Comparison of ENCODE assay signal across 14 cellular contexts in genomic region chr5:151140686-151141459, GRCh38. TPM values are rescaled to one million over a fixed set of nuclear protein-coding genes. Genes with fewer than 3 reads are reported as not detected.
A peak's percentile ranks its signal among the peaks of the same experiment; 100 is the strongest.
DNase-seq lines count a peak whose midpoint lies in the region; ATAC-seq lines count a peak whose summit lies in the region.
"Had no signal": no experiment of that assay in that cellular context is flagged by ENCODE, and none has a peak within 500 bp of the region (broad histone marks: within the 10 kb centered on the region; RNA-seq: fewer than 3 reads in every experiment).

No MANE protein-coding gene starts in this region.

- ATAC-seq in activated CD4-positive, alpha-beta T cell treated with anti-CD3 and anti-CD28 coated beads for 36 hours, result no peak
- no peak for ATAC-seq in right cardiac atrium
- ATAC-seq in stimulated activated naive B cell treated with anti-CD40 and anti-IgM and Interleukin-4, amounts not matched to agents 10 μg/mL and 1 μg/mL and 100 μg/mL, for 72 hours (replicated peaks), result no peak
- ATAC-seq: A549 had no signal

- intact Hi-C loops in activated CD4-positive, alpha-beta T cell treated with anti-CD3 and anti-CD28 coated beads for 36 hours (cut with DNase I, micrococcal nuclease), result no loop called here
- intact Hi-C loops in activated T-helper 1 cell treated with anti-CD3 and anti-CD28 coated beads, Interleukin-12 subunit alpha, Interleukin-12 subunit beta, Interleukin-2, Interleukin-4 antibody, amounts not matched to agents 30 ng/mL and 10 ng/mL and 1 ng/mL, durations not matched to agents 14 hours and 24 hours and 36 hours (cut with micrococcal nuclease), result loop anchor here (1.0 to 2.0 kb wide), 4 partner anchors 9 to 24 kb away; partner anchors contain the start of gene ANXA6
- intact Hi-C loops in right cardiac atrium (cut with DNase I), result no loop called here

- no peaks in the 10 kb centered on the region for H3K9me3 ChIP-seq in right cardiac atrium (ENCODE audit: control insufficient read depth, low read length)
- H3K9me3 ChIP-seq: A549, HAP-1 had no signal

- H3K27ac ChIP-seq in right cardiac atrium (ENCODE audit: low read length), result peak overlapping the region; percentile 85
- H3K27ac ChIP-seq: A549 had no signal

- no peaks in the 10 kb centered on the region for H3K9me3 Mint-ChIP-seq in activated CD4-positive, alpha-beta T cell treated with anti-CD3 and anti-CD28 coated beads for 36 hours (ENCODE audit: low read depth)
- H3K9me3 Mint-ChIP-seq in activated T-helper 1 cell treated with anti-CD3 and anti-CD28 coated beads, Interleukin-12 subunit alpha, Interleukin-12 subunit beta, Interleukin-2, Interleukin-4 antibody, amounts not matched to agents 30 ng/mL and 10 ng/mL and 1 ng/mL, durations not matched to agents 14 hours and 24 hours and 36 hours, result no peaks in the 10 kb centered on the region
- H3K9me3 Mint-ChIP-seq in stimulated activated naive B cell treated with anti-CD40 and anti-IgM and Interleukin-4, amounts not matched to agents 10 μg/mL and 1 μg/mL and 100 μg/mL, for 72 hours, result no peaks in the 10 kb centered on the region

- peak overlapping the region; percentile 64 for H3K4me3 Mint-ChIP-seq in activated CD4-positive, alpha-beta T cell treated with anti-CD3 and anti-CD28 coated beads for 36 hours
- H3K4me3 Mint-ChIP-seq in activated T-helper 1 cell treated with anti-CD3 and anti-CD28 coated beads, Interleukin-12 subunit alpha, Interleukin-12 subunit beta, Interleukin-2, Interleukin-4 antibody, amounts not matched to agents 30 ng/mL and 10 ng/mL and 1 ng/mL, durations not matched to agents 14 hours and 24 hours and 36 hours, result peak overlapping the region; percentile 80
- peak overlapping the region; percentile 84 to 89 for H3K4me3 Mint-ChIP-seq in stimulated activated naive B cell treated with anti-CD40 and anti-IgM and Interleukin-4, amounts not matched to agents 10 μg/mL and 1 μg/mL and 100 μg/mL, for 72 hours

- WGBS in right cardiac atrium, result 67% methylated on average over 7 of the region's 7 CpGs

- no peak for DNase-seq in activated CD4-positive, alpha-beta T cell treated with anti-CD3 and anti-CD28 coated beads for 36 hours
- no peak for DNase-seq in activated CD4-positive, alpha-beta T cell treated with anti-CD3 and anti-CD28 coated beads, Interleukin-2, amount 50 U/mL, for 4 hours
- no peak for DNase-seq in activated T-helper 1 cell treated with anti-CD3 and anti-CD28 coated beads, Interleukin-12 subunit alpha, Interleukin-12 subunit beta, Interleukin-2, Interleukin-4 antibody, amounts not matched to agents 30 ng/mL and 10 ng/mL and 1 ng/mL, durations not matched to agents 14 hours and 24 hours and 36 hours (ENCODE audit: low spot score)
- DNase-seq in right cardiac atrium (no peak), DMS 273 (lab: John Stamatoyannopoulos, UW; ENCODE audit: unreplicated experiment) (no peak), NCI-H1105 treated with DMSO at 0.1 percent for 48 hours (lab: John Stamatoyannopoulos, UW) (no peak)
- no peak for DNase-seq in stimulated activated naive B cell treated with anti-CD40 and anti-IgM and Interleukin-4, amounts not matched to agents 10 μg/mL and 1 μg/mL and 100 μg/mL, for 72 hours
- DNase-seq in activated CD4-positive, CD25-positive, alpha-beta regulatory T cell (lab: John Stamatoyannopoulos, UW), result no peak
- DNase-seq: cortex of kidney, NCI-H526 treated with DMSO at 0.1 percent for 48 hours, SW 1271 had no signal

- peak overlapping the region; percentile 82 for H3K27ac Mint-ChIP-seq in activated CD4-positive, alpha-beta T cell treated with anti-CD3 and anti-CD28 coated beads for 36 hours
- H3K27ac Mint-ChIP-seq in activated T-helper 1 cell treated with anti-CD3 and anti-CD28 coated beads, Interleukin-12 subunit alpha, Interleukin-12 subunit beta, Interleukin-2, Interleukin-4 antibody, amounts not matched to agents 30 ng/mL and 10 ng/mL and 1 ng/mL, durations not matched to agents 14 hours and 24 hours and 36 hours, result peak overlapping the region; percentile 73
- peak overlapping the region; percentile 83 for H3K27ac Mint-ChIP-seq in stimulated activated naive B cell treated with anti-CD40 and anti-IgM and Interleukin-4, amounts not matched to agents 10 μg/mL and 1 μg/mL and 100 μg/mL, for 72 hours

- H3K27me3 ChIP-seq in right cardiac atrium (ENCODE audit: control insufficient read depth, insufficient read depth), result no peaks in the 10 kb centered on the region

- H3K4me3 ChIP-seq in right cardiac atrium (ENCODE audit: low read length), result no peak overlapping the region
- H3K4me3 ChIP-seq: A549, HAP-1, lung had no signal

- no peaks in the 10 kb centered on the region for H3K27me3 Mint-ChIP-seq in activated CD4-positive, alpha-beta T cell treated with anti-CD3 and anti-CD28 coated beads for 36 hours
- no peaks in the 10 kb centered on the region for H3K27me3 Mint-ChIP-seq in activated T-helper 1 cell treated with anti-CD3 and anti-CD28 coated beads, Interleukin-12 subunit alpha, Interleukin-12 subunit beta, Interleukin-2, Interleukin-4 antibody, amounts not matched to agents 30 ng/mL and 10 ng/mL and 1 ng/mL, durations not matched to agents 14 hours and 24 hours and 36 hours (ENCODE audit: insufficient read depth)
- H3K27me3 Mint-ChIP-seq in stimulated activated naive B cell treated with anti-CD40 and anti-IgM and Interleukin-4, amounts not matched to agents 10 μg/mL and 1 μg/mL and 100 μg/mL, for 72 hours, result no peaks in the 10 kb centered on the region

- peaks cover 63% of the 10 kb centered on the region for H3K36me3 Mint-ChIP-seq in activated CD4-positive, alpha-beta T cell treated with anti-CD3 and anti-CD28 coated beads for 36 hours (ENCODE audit: low read depth)
- H3K36me3 Mint-ChIP-seq in activated T-helper 1 cell treated with anti-CD3 and anti-CD28 coated beads, Interleukin-12 subunit alpha, Interleukin-12 subunit beta, Interleukin-2, Interleukin-4 antibody, amounts not matched to agents 30 ng/mL and 10 ng/mL and 1 ng/mL, durations not matched to agents 14 hours and 24 hours and 36 hours (ENCODE audit: low read depth), result peaks cover 67% of the 10 kb centered on the region
- peaks cover 60 to 82% of the 10 kb centered on the region in 2 donors for H3K36me3 Mint-ChIP-seq in stimulated activated naive B cell treated with anti-CD40 and anti-IgM and Interleukin-4, amounts not matched to agents 10 μg/mL and 1 μg/mL and 100 μg/mL, for 72 hours

- H3K4me1 ChIP-seq in right cardiac atrium (ENCODE audit: control insufficient read depth, insufficient read depth, low read length), result peaks cover 12% of the 10 kb centered on the region
- H3K4me1 ChIP-seq: A549, HAP-1 had no signal

- CTCF ChIA-PET in activated CD4-positive, alpha-beta T cell treated with anti-CD3 and anti-CD28 coated beads for 36 hours (lab: Charles Lee), result interaction anchor here (0.8 to 19.2 kb wide), 11 partner anchors 10 to 377 kb away, joined by 3 to 216 read pairs (median 6); partner anchors contain the start of genes ANXA6 and TNIP1

- POLR2A ChIA-PET in activated CD4-positive, alpha-beta T cell treated with anti-CD3 and anti-CD28 coated beads for 36 hours (lab: Charles Lee), result interaction anchor here (0.6 to 2.2 kb wide), 6 partner anchors 10 to 93 kb away, joined by 3 to 14 read pairs (median 4); no protein-coding TSS in a partner anchor

- H3K4me1 Mint-ChIP-seq in activated CD4-positive, alpha-beta T cell treated with anti-CD3 and anti-CD28 coated beads for 36 hours, result peaks cover 78% of the 10 kb centered on the region
- peaks cover 86% of the 10 kb centered on the region for H3K4me1 Mint-ChIP-seq in activated T-helper 1 cell treated with anti-CD3 and anti-CD28 coated beads, Interleukin-12 subunit alpha, Interleukin-12 subunit beta, Interleukin-2, Interleukin-4 antibody, amounts not matched to agents 30 ng/mL and 10 ng/mL and 1 ng/mL, durations not matched to agents 14 hours and 24 hours and 36 hours (ENCODE audit: low read depth)
- H3K4me1 Mint-ChIP-seq in stimulated activated naive B cell treated with anti-CD40 and anti-IgM and Interleukin-4, amounts not matched to agents 10 μg/mL and 1 μg/mL and 100 μg/mL, for 72 hours, result peaks cover 77 to 87% of the 10 kb centered on the region in 2 donors

RNA-seq across cellular contexts. Expression of gene ANXA6, which starts 16.7 kb away (rescaled TPM):
- total RNA-seq in activated CD4-positive, alpha-beta T cell treated with anti-CD3 and anti-CD28 coated beads for 36 hours, result 100 to 1,000 TPM; 322 to 332 TPM
- total RNA-seq in activated T-helper 1 cell treated with anti-CD3 and anti-CD28 coated beads, Interleukin-12 subunit alpha, Interleukin-12 subunit beta, Interleukin-2, Interleukin-4 antibody, amounts not matched to agents 30 ng/mL and 10 ng/mL and 1 ng/mL, durations not matched to agents 14 hours and 24 hours and 36 hours, result 286 and 301 TPM in 2 replicates
- total RNA-seq in right cardiac atrium, result 100 to 1,000 TPM; 220 to 238 (median 232) TPM
- polyA plus RNA-seq in right cardiac atrium, result 203 TPM
